Comparison of ENCODE assay signal across 1 cellular context in the genomic region with DNA sequence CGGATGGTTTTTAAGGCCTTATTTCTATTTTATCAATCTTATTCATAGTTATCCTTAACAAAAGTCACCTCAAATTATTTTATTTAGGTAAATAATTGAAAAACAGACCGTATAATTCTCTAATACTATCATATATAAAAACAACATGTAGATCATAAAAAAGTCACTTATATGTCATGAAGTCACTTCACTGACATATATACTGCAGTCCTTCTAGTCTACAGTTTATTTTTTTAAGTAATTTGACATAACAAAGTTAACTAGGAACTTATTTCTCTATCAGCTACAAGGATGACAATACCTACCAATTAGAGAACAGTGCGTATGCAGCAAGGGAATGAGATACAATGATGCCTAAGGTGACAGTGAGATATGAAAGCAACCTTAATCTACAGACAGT.
A peak's percentile ranks its signal among the peaks of the same experiment; 100 is the strongest.
TF ChIP-seq lines count a peak whose summit lies in the region.

No MANE protein-coding gene starts in this region.

TF ChIP-seq in HEK293T, 16 proteins besides CTCF, POLR2A, EP300 and RAD21 (continued from another document):
- TF ChIP-seq, protein P1, sequence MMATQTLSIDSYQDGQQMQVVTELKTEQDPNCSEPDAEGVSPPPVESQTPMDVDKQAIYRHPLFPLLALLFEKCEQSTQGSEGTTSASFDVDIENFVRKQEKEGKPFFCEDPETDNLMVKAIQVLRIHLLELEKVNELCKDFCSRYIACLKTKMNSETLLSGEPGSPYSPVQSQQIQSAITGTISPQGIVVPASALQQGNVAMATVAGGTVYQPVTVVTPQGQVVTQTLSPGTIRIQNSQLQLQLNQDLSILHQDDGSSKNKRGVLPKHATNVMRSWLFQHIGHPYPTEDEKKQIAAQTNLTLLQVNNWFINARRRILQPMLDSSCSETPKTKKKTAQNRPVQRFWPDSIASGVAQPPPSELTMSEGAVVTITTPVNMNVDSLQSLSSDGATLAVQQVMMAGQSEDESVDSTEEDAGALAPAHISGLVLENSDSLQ (IDR thresholded peaks at IDR 0.05): peak; percentile 83
